In the genomic region with DNA sequence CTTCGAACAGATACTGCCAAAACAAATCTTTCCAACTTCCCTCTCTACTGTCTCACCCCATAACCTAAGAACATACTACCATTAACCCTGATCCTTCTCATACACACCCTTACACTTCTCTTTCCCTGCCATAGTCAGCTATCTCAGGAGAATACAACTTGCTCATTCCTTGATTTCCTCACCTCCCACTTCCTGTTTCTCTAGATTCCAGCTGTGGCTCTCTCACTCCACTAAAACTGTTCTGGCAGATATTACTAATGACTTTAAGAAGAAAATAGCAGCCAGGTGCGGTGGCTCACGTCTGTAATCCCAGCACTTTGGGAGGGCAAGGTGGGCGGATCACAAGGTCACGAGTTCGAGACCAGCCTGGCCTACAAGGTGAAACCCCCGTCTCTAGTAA, we compare ENCODE assay signal across 1 cellular context.
TF ChIP-seq lines count a peak whose summit lies in the region.

No MANE protein-coding gene starts in this region.

TF ChIP-seq in endothelial cell of umbilical vein, 7 proteins besides CTCF, POLR2A, EP300 and RAD21:
- TF ChIP-seq POLR2AphosphoS5 (IDR thresholded peaks at IDR 0.05; ENCODE audit: insufficient read depth, low read depth, low read length) (no peak), EZH2 (IDR thresholded peaks at IDR 0.05; ENCODE audit: borderline replicate concordance, low read depth, low read length, severe bottlenecking) (no peak), MYC (IDR thresholded peaks at IDR 0.05; ENCODE audit: low read depth, low read length) (no peak), FOS (IDR thresholded peaks at IDR 0.05; ENCODE audit: borderline replicate concordance, insufficient read depth, low read length) (no peak), GATA2 (IDR thresholded peaks at IDR 0.05; ENCODE audit: insufficient read depth, insufficient read length, low read depth, low read length) (no peak), MAX (IDR thresholded peaks at IDR 0.05; ENCODE audit: insufficient read depth, insufficient read length) (no peak), JUN (IDR thresholded peaks at IDR 0.05; ENCODE audit: borderline replicate concordance, insufficient read depth, insufficient read length, low read depth) (no peak)
TF ChIP-seq in endothelial cell of umbilical vein: peak in this region for 0.
